15 cellular contexts compared by ENCODE assay signal in genomic region chr17:76081295-76082210, GRCh38. TPM values are rescaled to one million over a fixed set of nuclear protein-coding genes. Genes with fewer than 3 reads are reported as not detected.
DNase-seq lines count a peak whose midpoint lies in the region; ATAC-seq, FAIRE-seq and TF ChIP-seq lines count a peak whose summit lies in the region.
"Had no signal": no experiment of that assay in that cellular context is flagged by ENCODE, and none has a peak within 500 bp of the region (broad histone marks: within the 10 kb centered on the region; RNA-seq: fewer than 3 reads in every experiment).

No MANE protein-coding gene starts in this region.

- H3K9me3 Mint-ChIP-seq in Caco-2 (ENCODE audit: unreplicated experiment) (no peaks in the 10 kb centered on the region), WTC11 (no peaks in the 10 kb centered on the region), CD14-positive monocyte (peaks cover 3 to 13% (median 4%) of the 10 kb centered on the region in 7 donors)

- peak; percentile 21 for FAIRE-seq in HepG2 (lab: Jason Lieb, UNC)
- FAIRE-seq: keratinocyte had no signal

- H3K4me3 ChIP-seq in Caco-2 (ENCODE audit: low read depth, low read length) (no peak overlapping the region), HepG2 (replicated peaks in 1 of 3; ENCODE audit: insufficient read depth in 1 of 3, low read depth in 2 of 3, low read length in 3 of 3) (no peak overlapping the region)
- H3K4me3 ChIP-seq: transverse colon had no signal

- H3K4me1 ChIP-seq in Caco-2 (no peaks in the 10 kb centered on the region), HepG2 (ENCODE audit: insufficient read depth, low read length) (peaks cover 20% of the 10 kb centered on the region)

- no peak overlapping the region for H2AFZ ChIP-seq in HepG2 (ENCODE audit: low read length)

- peak overlapping the region; percentile 39 for H3K27ac Mint-ChIP-seq in Caco-2 (ENCODE audit: unreplicated experiment)
- H3K27ac Mint-ChIP-seq in WTC11, result peak overlapping the region; percentile 73
- peak overlapping the region in 1 of 7 donors; percentile 36 for H3K27ac Mint-ChIP-seq in CD14-positive monocyte

- no TSS peak for BruUV-seq in Caco-2 (replicated peaks; lab: Mats Ljungman, UMichigan)
- BruUV-seq in HepG2 (replicated peaks; lab: Mats Ljungman, UMichigan), result no TSS peak

- H3K4me1 Mint-ChIP-seq in Caco-2 (ENCODE audit: low read depth, unreplicated experiment) (no peaks in the 10 kb centered on the region), WTC11 (peaks cover 35% of the 10 kb centered on the region), CD14-positive monocyte (peaks cover 21% of the 10 kb centered on the region)

- H3K36me3 ChIP-seq in Caco-2 (ENCODE audit: control insufficient read depth, insufficient read depth, low read length) (peaks cover 5% of the 10 kb centered on the region), HepG2 (replicated peaks in 1 of 2; ENCODE audit: control insufficient read depth in 1 of 2, insufficient read depth in 2 of 2, low read length in 2 of 2) (peaks cover 22 to 25% of the 10 kb centered on the region in 2 experiments; a peak in 4 of 5 replicates)

- TF ChIP-seq CTCF in Caco-2 (IDR thresholded peaks at IDR 0.05; ENCODE audit: insufficient read depth in 1 of 2, low read depth in 1 of 2, low read length in 1 of 2, severe bottlenecking in 1 of 2, unreplicated experiment in 1 of 2) (no peak), WTC11 (IDR thresholded peaks at IDR 0.05) (no peak), HepG2 (CRISPR knock-in tag; IDR thresholded peaks at IDR 0.05) (no peak), CD14-positive monocyte (IDR thresholded peaks at IDR 0.05) (no peak)

- POLR2A ChIA-PET in Caco-2 (lab: Charles Lee) (no interaction called here), WTC11 (lab: Charles Lee) (interaction anchor here (0.9 kb wide), 1 partner anchor 103 kb away, joined by 3 read pairs; the partner anchor contains the start of gene ACOX1), HepG2 (lab: Yijun Ruan, JAX) (interaction anchor here (0.9 to 1.4 kb wide), 2 partner anchors 9 to 52 kb away, joined by 4 to 5 read pairs; partner anchors contain the start of gene SRP68)

- H3K4me2 ChIP-seq in HepG2 (ENCODE audit: low read depth, low read length), result no peak overlapping the region

- H3K27me3 Mint-ChIP-seq in Caco-2 (ENCODE audit: insufficient read depth, unreplicated experiment), result peaks cover 13% of the 10 kb centered on the region
- H3K27me3 Mint-ChIP-seq in WTC11 (ENCODE audit: low read depth), result peaks cover 32% of the 10 kb centered on the region
- peaks cover 41 to 46% (median 43%) of the 10 kb centered on the region in 3 donors for H3K27me3 Mint-ChIP-seq in CD14-positive monocyte (ENCODE audit: low read depth in 3 of 3)

- TF ChIP-seq EP300 in HepG2 (IDR thresholded peaks at IDR 0.05; ENCODE audit: low read depth in 2 of 2, low read length in 2 of 2) (no peak), HepG2 (CRISPR knock-in tag; IDR thresholded peaks at IDR 0.05; ENCODE audit: borderline replicate concordance) (no peak)

- H3K4me3 Mint-ChIP-seq in Caco-2 (ENCODE audit: unreplicated experiment) (peak overlapping the region; percentile 18), WTC11 (no peak overlapping the region; the same call in 1 of the 2 replicates), CD14-positive monocyte (no peak overlapping the region)

- no peak for TF ChIP-seq RAD21 in HepG2 (CRISPR knock-in tag; IDR thresholded peaks at IDR 0.05)

- 84% methylated on average over 26 of the region's 27 CpGs for WGBS in HepG2 (ENCODE audit: low lambda C conversion rate)

- 0 out of 4 replicates have a peak, but pooled peaks of 1 of the 2 experiments have one; percentile 5 for TF ChIP-seq POLR2A in HepG2 (IDR thresholded peaks at IDR 0.05; ENCODE audit: insufficient read depth in 1 of 2, low read depth in 2 of 2, low read length in 2 of 2)

- H3K36me3 Mint-ChIP-seq in Caco-2 (ENCODE audit: insufficient read depth, unreplicated experiment) (peaks cover 61% of the 10 kb centered on the region), WTC11 (peaks cover 17% of the 10 kb centered on the region), CD14-positive monocyte (peaks cover 43 to 50% of the 10 kb centered on the region in 2 donors)

- in situ Hi-C loops in HepG2 (cut with HindIII; ENCODE audit: extremely low pct_ligation_motif_present, low pct_unique_long_range_greater_than_20kb), result no loop called here

- 0 out of 2 replicates have a peak, but pooled peaks cover 8% of the 10 kb centered on the region for H4K20me1 ChIP-seq in HepG2 (ENCODE audit: insufficient read depth, low read length)

- ATAC-seq in WTC11 (no peak), HepG2 (0 out of 3 replicates have a peak, but pooled peaks have one; percentile 1), HG03442 (IDR thresholded peaks at IDR 0.05; ENCODE audit: unreplicated experiment) (no peak)

- no peaks in the 10 kb centered on the region; the same call in 1 of the 2 replicates for H3K27me3 ChIP-seq in Caco-2 (replicated peaks; ENCODE audit: control insufficient read depth, insufficient read depth, low read length)
- peaks cover 8 to 26% of the 10 kb centered on the region in 2 experiments; a peak in 4 of 5 replicates for H3K27me3 ChIP-seq in HepG2 (ENCODE audit: control insufficient read depth in 1 of 2, insufficient read depth in 2 of 2, low read length in 2 of 2)

- CTCF ChIA-PET in Caco-2 (lab: Charles Lee), result no interaction called here
- CTCF ChIA-PET in WTC11 (lab: Charles Lee), result interaction anchor here (1.1 to 3.7 kb wide), 5 partner anchors 40 to 183 kb away, joined by 3 to 26 read pairs (median 8); partner anchors contain the start of genes CDK3 and UBALD2
- CTCF ChIA-PET in HepG2 (lab: Yijun Ruan, JAX; ENCODE audit: low intra/inter-chr PET ratio, low total read pairs), result no interaction called here

- no peak overlapping the region for H3K9ac ChIP-seq in HepG2 (ENCODE audit: insufficient read depth, low read depth, low read length)

- no peaks in the 10 kb centered on the region for H3K9me3 ChIP-seq in Caco-2
- H3K9me3 ChIP-seq in HepG2 (ENCODE audit: low read length), result no peaks in the 10 kb centered on the region
- H3K9me3 ChIP-seq: transverse colon had no signal

- H3K79me2 ChIP-seq in HepG2 (ENCODE audit: insufficient read depth, low read length), result no peaks in the 10 kb centered on the region

- H3K27ac ChIP-seq in HepG2 (ENCODE audit: extremely low read length, insufficient read depth, low read length), result no peak overlapping the region
- H3K27ac ChIP-seq: transverse colon had no signal

- intact Hi-C loops in Caco-2 (cut with micrococcal nuclease; ENCODE audit: unreplicated experiment) (no loop called here), HepG2 (cut with micrococcal nuclease; ENCODE audit: unreplicated experiment) (no loop called here), CD14-positive monocyte (cut with micrococcal nuclease) (no loop called here)

- no peak for DNase-seq in Caco-2
- no peak for DNase-seq in WTC11 (ENCODE audit: low spot score)
- DNase-seq in HepG2 (ENCODE audit: low spot score), result no peak
- DNase-seq in CD14-positive monocyte (ENCODE audit: low spot score), result no peak
- DNase-seq in SIG-M5 treated with dmso at 0.1 percent for 504 hours (lab: John Stamatoyannopoulos, UW; ENCODE audit: unreplicated experiment), result no peak
- DNase-seq: activated CD8-positive, alpha-beta memory T cell treated with anti-CD3 and anti-CD28 coated beads, Interleukin-2, amount 50 U/mL, for 4 hours; cerebellar nuclear complex; HCEC 1CT; KBM-7; SW 1271; transverse colon had no signal

RNA-seq across cellular contexts. Expression of gene ZACN, which starts 2.6 kb away (rescaled TPM):
- 0.34 TPM in 1 of 2 replicates, not detected in the other for total RNA-seq in Caco-2 (2022)
- total RNA-seq in WTC11 (2021), result 0.07 to 0.28 TPM (median 0.11 TPM) in 3 replicates
- 0.15 TPM in 1 of 2 replicates, not detected in the other for total RNA-seq in HepG2 (2016; rRNA removed; fragmentation: Illumina TruSeq; extraction: Trizol)
- not detected in 2 replicates for total RNA-seq in HepG2 (2016; cell fraction: cytosol; rRNA removed; fragmentation: Illumina TruSeq; extraction: Trizol; ENCODE audit: low read depth)
- total RNA-seq in HepG2 (2016; cell fraction: insoluble cytoplasmic fraction; rRNA removed; fragmentation: Illumina TruSeq; extraction: Trizol), result not detected in 2 replicates
- not detected in 2 replicates for total RNA-seq in HepG2 (2016; cell fraction: membrane; rRNA removed; fragmentation: Illumina TruSeq; extraction: Trizol)
- not detected in 2 replicates for total RNA-seq in HepG2 (2016; cell fraction: nucleus; rRNA removed; fragmentation: Illumina TruSeq; extraction: Trizol)
- 0.04 and 0.11 TPM in 2 replicates for polyA plus RNA-seq in HepG2 (2011; rRNA removed)
- not detected in 2 replicates for polyA plus RNA-seq in HepG2 (2011; cell fraction: cytosol; rRNA removed)
- 0.06 and 0.07 TPM in 2 replicates for polyA plus RNA-seq in HepG2 (2011; cell fraction: nucleus; rRNA removed)
- polyA plus RNA-seq in HepG2 (2012), result 0.17 and 1.1 TPM in 2 replicates
- polyA plus RNA-seq in HepG2 (2016; cell fraction: cytosol; fragmentation: Illumina TruSeq; extraction: Trizol; ENCODE audit: low read depth), result not detected in 2 replicates
- 0.08 TPM in 1 of 2 replicates, not detected in the other for polyA plus RNA-seq in HepG2 (2016; cell fraction: insoluble cytoplasmic fraction; fragmentation: Illumina TruSeq; extraction: Trizol; ENCODE audit: low read depth)
- not detected in 2 replicates for polyA plus RNA-seq in HepG2 (2016; cell fraction: membrane; fragmentation: Illumina TruSeq; extraction: Trizol; ENCODE audit: low read depth)
- not detected in 2 replicates for polyA plus RNA-seq in HepG2 (2016; cell fraction: nucleus; fragmentation: Illumina TruSeq; extraction: Trizol; ENCODE audit: insufficient read depth, low read depth)
- polyA minus RNA-seq in HepG2 (2011; rRNA and poly(A)+ RNA removed; ENCODE audit: low replicate concordance), result not detected in 2 replicates
- polyA minus RNA-seq in HepG2 (2011; cell fraction: cytosol; rRNA and poly(A)+ RNA removed), result 0.35 TPM in 1 of 2 replicates, not detected in the other
- polyA minus RNA-seq in HepG2 (2011; cell fraction: nucleus; rRNA and poly(A)+ RNA removed), result not detected in 2 replicates
- polyA plus RNA-seq in CD14-positive monocyte, result not detected
- total RNA-seq: myocyte, renal cortical epithelial cell had no signal
- polyA plus RNA-seq: keratinocyte had no signal

RNA-seq across cellular contexts. Expression of gene GALR2, which starts 7.0 kb away (rescaled TPM):
- total RNA-seq in Caco-2 (2022), result 0.50 and 0.79 TPM in 2 replicates
- 1.7 to 2.9 TPM (median 2.0 TPM) in 3 replicates for total RNA-seq in WTC11 (2021)
- 0.20 and 0.58 TPM in 2 replicates for total RNA-seq in HepG2 (2016; rRNA removed; fragmentation: Illumina TruSeq; extraction: Trizol)
- 0.30 and 0.35 TPM in 2 replicates for total RNA-seq in HepG2 (2016; cell fraction: cytosol; rRNA removed; fragmentation: Illumina TruSeq; extraction: Trizol; ENCODE audit: low read depth)
- 0.22 and 0.58 TPM in 2 replicates for total RNA-seq in HepG2 (2016; cell fraction: insoluble cytoplasmic fraction; rRNA removed; fragmentation: Illumina TruSeq; extraction: Trizol)
- total RNA-seq in HepG2 (2016; cell fraction: membrane; rRNA removed; fragmentation: Illumina TruSeq; extraction: Trizol), result 0.46 and 0.65 TPM in 2 replicates
- 0.28 and 0.34 TPM in 2 replicates for total RNA-seq in HepG2 (2016; cell fraction: nucleus; rRNA removed; fragmentation: Illumina TruSeq; extraction: Trizol)
- polyA plus RNA-seq in HepG2 (2011; rRNA removed), result 0.48 and 0.84 TPM in 2 replicates
- 0.56 and 0.97 TPM in 2 replicates for polyA plus RNA-seq in HepG2 (2011; cell fraction: cytosol; rRNA removed)
- polyA plus RNA-seq in HepG2 (2011; cell fraction: nucleus; rRNA removed), result 0.35 and 0.62 TPM in 2 replicates
- 0.33 TPM in 1 of 2 replicates, not detected in the other for polyA plus RNA-seq in HepG2 (2012)
- polyA plus RNA-seq in HepG2 (2016; cell fraction: cytosol; fragmentation: Illumina TruSeq; extraction: Trizol; ENCODE audit: low read depth), result 0.50 and 0.53 TPM in 2 replicates
- polyA plus RNA-seq in HepG2 (2016; cell fraction: insoluble cytoplasmic fraction; fragmentation: Illumina TruSeq; extraction: Trizol; ENCODE audit: low read depth), result 0.17 and 0.28 TPM in 2 replicates
- 0.20 and 0.35 TPM in 2 replicates for polyA plus RNA-seq in HepG2 (2016; cell fraction: membrane; fragmentation: Illumina TruSeq; extraction: Trizol; ENCODE audit: low read depth)
- polyA plus RNA-seq in HepG2 (2016; cell fraction: nucleus; fragmentation: Illumina TruSeq; extraction: Trizol; ENCODE audit: insufficient read depth, low read depth), result 0.46 and 0.81 TPM in 2 replicates
- polyA minus RNA-seq in HepG2 (2011; rRNA and poly(A)+ RNA removed; ENCODE audit: low replicate concordance), result 0.54 and 2.1 TPM in 2 replicates
- polyA minus RNA-seq in HepG2 (2011; cell fraction: cytosol; rRNA and poly(A)+ RNA removed), result 0.49 TPM in 1 of 2 replicates, not detected in the other
- polyA minus RNA-seq in HepG2 (2011; cell fraction: nucleus; rRNA and poly(A)+ RNA removed), result not detected in 2 replicates
- 1 to 10 TPM in 1 of 2 donors, under 1 TPM in 1; 0.22 to 1.1 TPM for polyA plus RNA-seq in CD14-positive monocyte
- total RNA-seq: myocyte had no signal
- polyA plus RNA-seq: keratinocyte had no signal

RNA-seq across cellular contexts. Expression of gene SRP68, which starts 9.2 kb away (rescaled TPM):
- 105 and 113 TPM in 2 replicates for total RNA-seq in Caco-2 (2022)
- total RNA-seq in WTC11 (2021), result 80.5 to 90.7 TPM (median 82.0 TPM) in 3 replicates
- total RNA-seq in HepG2 (2016; rRNA removed; fragmentation: Illumina TruSeq; extraction: Trizol), result 39.8 and 89.7 TPM in 2 replicates
- total RNA-seq in HepG2 (2016; cell fraction: cytosol; rRNA removed; fragmentation: Illumina TruSeq; extraction: Trizol; ENCODE audit: low read depth), result 19.0 and 21.2 TPM in 2 replicates
- 34.8 and 87.8 TPM in 2 replicates for total RNA-seq in HepG2 (2016; cell fraction: insoluble cytoplasmic fraction; rRNA removed; fragmentation: Illumina TruSeq; extraction: Trizol)
- 36.4 and 39.1 TPM in 2 replicates for total RNA-seq in HepG2 (2016; cell fraction: membrane; rRNA removed; fragmentation: Illumina TruSeq; extraction: Trizol)
- 55.4 and 62.2 TPM in 2 replicates for total RNA-seq in HepG2 (2016; cell fraction: nucleus; rRNA removed; fragmentation: Illumina TruSeq; extraction: Trizol)
- 74.3 and 79.0 TPM in 2 replicates for polyA plus RNA-seq in HepG2 (2011; rRNA removed)
- 56.3 and 67.1 TPM in 2 replicates for polyA plus RNA-seq in HepG2 (2011; cell fraction: cytosol; rRNA removed)
- 42.7 and 43.4 TPM in 2 replicates for polyA plus RNA-seq in HepG2 (2011; cell fraction: nucleus; rRNA removed)
- polyA plus RNA-seq in HepG2 (2012), result 84.3 and 86.0 TPM in 2 replicates
- polyA plus RNA-seq in HepG2 (2016; cell fraction: cytosol; fragmentation: Illumina TruSeq; extraction: Trizol; ENCODE audit: low read depth), result 12.5 and 13.5 TPM in 2 replicates
- polyA plus RNA-seq in HepG2 (2016; cell fraction: insoluble cytoplasmic fraction; fragmentation: Illumina TruSeq; extraction: Trizol; ENCODE audit: low read depth), result 124 and 144 TPM in 2 replicates
- 26.1 and 30.0 TPM in 2 replicates for polyA plus RNA-seq in HepG2 (2016; cell fraction: membrane; fragmentation: Illumina TruSeq; extraction: Trizol; ENCODE audit: low read depth)
- 107 and 120 TPM in 2 replicates for polyA plus RNA-seq in HepG2 (2016; cell fraction: nucleus; fragmentation: Illumina TruSeq; extraction: Trizol; ENCODE audit: insufficient read depth, low read depth)
- 72.1 and 78.5 TPM in 2 replicates for polyA minus RNA-seq in HepG2 (2011; rRNA and poly(A)+ RNA removed; ENCODE audit: low replicate concordance)
- 44.7 and 45.6 TPM in 2 replicates for polyA minus RNA-seq in HepG2 (2011; cell fraction: cytosol; rRNA and poly(A)+ RNA removed)
- polyA minus RNA-seq in HepG2 (2011; cell fraction: nucleus; rRNA and poly(A)+ RNA removed), result 55.0 and 55.2 TPM in 2 replicates
- polyA plus RNA-seq in CD14-positive monocyte, result 10 to 100 TPM; 42.1 to 47.1 TPM

RNA-seq across cellular contexts. Expression of gene EXOC7, which starts 22.0 kb away (rescaled TPM):
- 205 TPM in 2 replicates for total RNA-seq in Caco-2 (2022)
- total RNA-seq in WTC11 (2021), result 90.0 to 126 TPM (median 96.2 TPM) in 3 replicates
- 116 and 118 TPM in 2 replicates for total RNA-seq in HepG2 (2016; rRNA removed; fragmentation: Illumina TruSeq; extraction: Trizol)
- total RNA-seq in HepG2 (2016; cell fraction: cytosol; rRNA removed; fragmentation: Illumina TruSeq; extraction: Trizol; ENCODE audit: low read depth), result 32.5 and 33.1 TPM in 2 replicates
- 112 and 113 TPM in 2 replicates for total RNA-seq in HepG2 (2016; cell fraction: insoluble cytoplasmic fraction; rRNA removed; fragmentation: Illumina TruSeq; extraction: Trizol)
- 41.7 and 48.8 TPM in 2 replicates for total RNA-seq in HepG2 (2016; cell fraction: membrane; rRNA removed; fragmentation: Illumina TruSeq; extraction: Trizol)
- 80.6 and 103 TPM in 2 replicates for total RNA-seq in HepG2 (2016; cell fraction: nucleus; rRNA removed; fragmentation: Illumina TruSeq; extraction: Trizol)
- polyA plus RNA-seq in HepG2 (2011; rRNA removed), result 86.9 and 118 TPM in 2 replicates
- 65.5 and 68.0 TPM in 2 replicates for polyA plus RNA-seq in HepG2 (2011; cell fraction: cytosol; rRNA removed)
- 259 and 277 TPM in 2 replicates for polyA plus RNA-seq in HepG2 (2011; cell fraction: nucleus; rRNA removed)
- 100 and 124 TPM in 2 replicates for polyA plus RNA-seq in HepG2 (2012)
- polyA plus RNA-seq in HepG2 (2016; cell fraction: cytosol; fragmentation: Illumina TruSeq; extraction: Trizol; ENCODE audit: low read depth), result 7.1 and 8.4 TPM in 2 replicates
- polyA plus RNA-seq in HepG2 (2016; cell fraction: insoluble cytoplasmic fraction; fragmentation: Illumina TruSeq; extraction: Trizol; ENCODE audit: low read depth), result 78.0 and 79.6 TPM in 2 replicates
- 18.4 and 21.9 TPM in 2 replicates for polyA plus RNA-seq in HepG2 (2016; cell fraction: membrane; fragmentation: Illumina TruSeq; extraction: Trizol; ENCODE audit: low read depth)
- 147 and 170 TPM in 2 replicates for polyA plus RNA-seq in HepG2 (2016; cell fraction: nucleus; fragmentation: Illumina TruSeq; extraction: Trizol; ENCODE audit: insufficient read depth, low read depth)
- 144 and 202 TPM in 2 replicates for polyA minus RNA-seq in HepG2 (2011; rRNA and poly(A)+ RNA removed; ENCODE audit: low replicate concordance)
- 69.7 and 91.8 TPM in 2 replicates for polyA minus RNA-seq in HepG2 (2011; cell fraction: cytosol; rRNA and poly(A)+ RNA removed)
- 113 and 132 TPM in 2 replicates for polyA minus RNA-seq in HepG2 (2011; cell fraction: nucleus; rRNA and poly(A)+ RNA removed)
- polyA plus RNA-seq in CD14-positive monocyte, result 10 to 100 TPM; 30.7 to 42.4 TPM

RNA-seq across cellular contexts. Expression of gene EVPL, which starts 54.4 kb away (rescaled TPM):
- 0.16 and 0.46 TPM in 2 replicates for total RNA-seq in Caco-2 (2022)
- total RNA-seq in WTC11 (2021), result 0.46 to 1.3 TPM (median 0.62 TPM) in 3 replicates
- total RNA-seq in HepG2 (2016; rRNA removed; fragmentation: Illumina TruSeq; extraction: Trizol), result 3.6 and 8.2 TPM in 2 replicates
- 1.1 and 1.8 TPM in 2 replicates for total RNA-seq in HepG2 (2016; cell fraction: cytosol; rRNA removed; fragmentation: Illumina TruSeq; extraction: Trizol; ENCODE audit: low read depth)
- 2.4 and 9.2 TPM in 2 replicates for total RNA-seq in HepG2 (2016; cell fraction: insoluble cytoplasmic fraction; rRNA removed; fragmentation: Illumina TruSeq; extraction: Trizol)
- 1.1 and 1.4 TPM in 2 replicates for total RNA-seq in HepG2 (2016; cell fraction: membrane; rRNA removed; fragmentation: Illumina TruSeq; extraction: Trizol)
- total RNA-seq in HepG2 (2016; cell fraction: nucleus; rRNA removed; fragmentation: Illumina TruSeq; extraction: Trizol), result 8.8 and 9.0 TPM in 2 replicates
- 2.1 and 4.3 TPM in 2 replicates for polyA plus RNA-seq in HepG2 (2011; rRNA removed)
- 0.99 and 1.4 TPM in 2 replicates for polyA plus RNA-seq in HepG2 (2011; cell fraction: cytosol; rRNA removed)
- polyA plus RNA-seq in HepG2 (2011; cell fraction: nucleus; rRNA removed), result 26.0 and 30.5 TPM in 2 replicates
- 3.9 and 4.6 TPM in 2 replicates for polyA plus RNA-seq in HepG2 (2012)
- 0.88 and 1.3 TPM in 2 replicates for polyA plus RNA-seq in HepG2 (2016; cell fraction: cytosol; fragmentation: Illumina TruSeq; extraction: Trizol; ENCODE audit: low read depth)
- 2.9 and 4.4 TPM in 2 replicates for polyA plus RNA-seq in HepG2 (2016; cell fraction: insoluble cytoplasmic fraction; fragmentation: Illumina TruSeq; extraction: Trizol; ENCODE audit: low read depth)
- 1.0 and 1.6 TPM in 2 replicates for polyA plus RNA-seq in HepG2 (2016; cell fraction: membrane; fragmentation: Illumina TruSeq; extraction: Trizol; ENCODE audit: low read depth)
- polyA plus RNA-seq in HepG2 (2016; cell fraction: nucleus; fragmentation: Illumina TruSeq; extraction: Trizol; ENCODE audit: insufficient read depth, low read depth), result 26.6 and 28.0 TPM in 2 replicates
- 3.4 and 3.8 TPM in 2 replicates for polyA minus RNA-seq in HepG2 (2011; rRNA and poly(A)+ RNA removed; ENCODE audit: low replicate concordance)
- polyA minus RNA-seq in HepG2 (2011; cell fraction: cytosol; rRNA and poly(A)+ RNA removed), result 3.0 TPM in 2 replicates
- 4.9 and 7.6 TPM in 2 replicates for polyA minus RNA-seq in HepG2 (2011; cell fraction: nucleus; rRNA and poly(A)+ RNA removed)
- polyA plus RNA-seq in CD14-positive monocyte, result not detected
- total RNA-seq: myocyte had no signal
